ENCODE assay signal across 8 cellular contexts in the genomic region with DNA sequence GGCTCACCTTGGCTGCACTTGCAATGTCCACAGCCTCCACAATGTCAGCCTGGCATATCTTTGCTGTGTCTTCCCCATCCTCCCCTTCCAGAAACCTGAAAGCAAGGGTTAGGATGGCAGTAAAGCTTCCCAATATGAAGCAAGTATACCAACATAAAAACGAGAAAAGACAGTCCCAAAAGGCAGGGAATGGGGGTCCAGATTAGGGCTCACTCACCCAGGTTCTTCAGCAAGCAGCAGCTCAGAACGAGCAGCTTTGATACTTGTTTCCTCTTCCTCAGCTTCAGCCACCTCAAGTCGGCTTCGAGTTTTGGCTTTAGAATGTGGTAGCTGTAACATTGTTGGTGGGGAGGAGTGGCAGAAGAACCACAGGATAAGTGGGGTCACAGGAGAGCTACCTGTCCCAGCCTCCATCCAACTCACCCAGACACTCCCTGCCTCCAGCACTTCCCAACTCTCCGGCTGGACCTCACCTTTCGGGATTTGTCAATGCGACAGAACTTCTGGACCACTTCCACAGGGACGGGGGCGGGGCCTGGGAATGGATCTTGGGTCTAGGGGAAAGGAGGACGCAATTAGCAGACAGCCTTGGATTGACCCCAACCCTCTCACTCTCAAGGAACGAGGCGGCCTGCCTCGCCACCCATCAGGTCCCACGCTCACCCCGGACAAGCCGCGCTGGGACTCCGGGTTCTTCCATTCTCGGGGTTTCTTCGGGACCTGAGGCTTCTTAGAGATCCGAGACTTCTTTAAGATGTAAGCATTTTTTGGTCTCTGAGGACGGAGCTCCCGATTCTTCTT. TPM values are rescaled to one million over a fixed set of nuclear protein-coding genes. Genes with fewer than 3 reads are reported as not detected.
A peak's percentile ranks its signal among the peaks of the same experiment; 100 is the strongest.
DNase-seq lines count a peak whose midpoint lies in the region; ATAC-seq, FAIRE-seq and TF ChIP-seq lines count a peak whose summit lies in the region.

No MANE protein-coding gene starts in this region.

- FAIRE-seq in urothelium cell line (lab: Jason Lieb, UNC) = no peak

- H3K36me3 ChIP-seq in SJSA1 = peaks cover 76% of the 10 kb centered on the region

- no peaks in the 10 kb centered on the region for H3K27me3 ChIP-seq in SJSA1 (replicated peaks)

- peak overlapping the region; percentile 54 for H3K4me3 ChIP-seq in SJSA1
- H3K4me3 ChIP-seq in fibroblast of pulmonary artery (replicated peaks; ENCODE audit: low read depth, low read length) = peak overlapping the region; percentile 80
- peak overlapping the region; percentile 97 for H3K4me3 ChIP-seq in skeletal muscle cell (ENCODE audit: low read depth, low read length)

- TF ChIP-seq CTCF in fibroblast of pulmonary artery (IDR thresholded peaks at IDR 0.05; ENCODE audit: low read length, missing control alignments) = no peak

- 0 out of 2 replicates have a peak overlapping the region, but pooled peaks have one; percentile 17 for H3K27ac ChIP-seq in SJSA1

- H3K9me3 ChIP-seq in SJSA1 (replicated peaks) = no peaks in the 10 kb centered on the region

- ATAC-seq in GM18868 (IDR thresholded peaks at IDR 0.05; ENCODE audit: unreplicated experiment) = peak; percentile 9
- no peak for ATAC-seq in HG02763 (IDR thresholded peaks at IDR 0.05; ENCODE audit: unreplicated experiment)
- ATAC-seq in GM21723 (IDR thresholded peaks at IDR 0.05; ENCODE audit: unreplicated experiment) = no peak
- ATAC-seq in HG03097 (IDR thresholded peaks at IDR 0.05; ENCODE audit: low FRiP score, unreplicated experiment) = no peak

- peaks cover 17% of the 10 kb centered on the region for H3K4me1 ChIP-seq in SJSA1 (replicated peaks)

- DNase-seq in SJSA1 (ENCODE audit: low read depth in 1 of 2, low spot score in 2 of 2) = no peak
- no peak for DNase-seq in fibroblast of pulmonary artery (ENCODE audit: low read depth)
- no peak for DNase-seq in skeletal muscle cell (ENCODE audit: low read depth)
- no peak for DNase-seq in urothelium cell line (ENCODE audit: low spot score)

RNA-seq across cellular contexts. Expression of gene WDR46, which starts 0.7 kb away (rescaled TPM):
- total RNA-seq in SJSA1 (2014; rRNA removed; shearing (Covaris generic)) = 81.8 and 123 TPM in 2 replicates

RNA-seq across cellular contexts. Expression of gene PFDN6, which starts 1.1 kb away (rescaled TPM):
- total RNA-seq in SJSA1 (2014; rRNA removed; shearing (Covaris generic)) = 66.3 and 67.8 TPM in 2 replicates

RNA-seq across cellular contexts. Expression of gene RGL2, which starts 10.4 kb away (rescaled TPM):
- 24.5 and 35.7 TPM in 2 replicates for total RNA-seq in SJSA1 (2014; rRNA removed; shearing (Covaris generic))

RNA-seq across cellular contexts. Expression of gene B3GALT4, which starts 11.4 kb away (rescaled TPM):
- total RNA-seq in SJSA1 (2014; rRNA removed; shearing (Covaris generic)) = 0.16 TPM in 1 of 2 replicates, not detected in the other

RNA-seq across cellular contexts. Expression of gene RPS18, which starts 16.5 kb away (rescaled TPM):
- 2,063 and 2,614 TPM in 2 replicates for total RNA-seq in SJSA1 (2014; rRNA removed; shearing (Covaris generic))
